In genomic region chr17:81093576-81094223, GRCh38 we compare ENCODE assay signal across 13 cellular contexts. TPM values are rescaled to one million over a fixed set of nuclear protein-coding genes. Genes with fewer than 3 reads are reported as not detected.
DNase-seq lines count a peak whose midpoint lies in the region; ATAC-seq and TF ChIP-seq lines count a peak whose summit lies in the region.
"Had no signal": no experiment of that assay in that cellular context is flagged by ENCODE, and none has a peak within 500 bp of the region (broad histone marks: within the 10 kb centered on the region; RNA-seq: fewer than 3 reads in every experiment).

No MANE protein-coding gene starts in this region.

- no peak overlapping the region for H3K4me3 Mint-ChIP-seq in WTC11
- H3K4me3 Mint-ChIP-seq: memory B cell had no signal

- no peaks in the 10 kb centered on the region for H3K36me3 Mint-ChIP-seq in WTC11
- H3K36me3 Mint-ChIP-seq: memory B cell, T-cell had no signal

- CTCF ChIA-PET in WTC11 (lab: Charles Lee) = interaction anchor here (0.9 to 1.7 kb wide), 6 partner anchors 8 to 137 kb away, joined by 3 to 13 read pairs (median 4); no protein-coding TSS in a partner anchor

- TF ChIP-seq POLR2A in thyroid gland (IDR thresholded peaks at IDR 0.05) = no peak

- intact Hi-C loops in thyroid gland (cut with DNase I) = no loop called here

- no peaks in the 10 kb centered on the region for H3K27me3 Mint-ChIP-seq in WTC11 (ENCODE audit: low read depth)
- H3K27me3 Mint-ChIP-seq: T-cell had no signal

- peaks cover 22% of the 10 kb centered on the region for H3K4me1 Mint-ChIP-seq in WTC11

- H3K9me3 Mint-ChIP-seq in WTC11 = no peaks in the 10 kb centered on the region
- H3K9me3 Mint-ChIP-seq: activated T-helper 2 cell treated with anti-CD3 and anti-CD28 coated beads, Interferon-gamma antibody, Interleukin-2, Interleukin-4, amounts not matched to agents 10 μg/mL and 5 μg/mL and 100 μg/mL, durations not matched to agents 14 hours and 24 hours and 36 hours; memory B cell; stimulated activated effector memory CD8-positive, alpha-beta T cell treated with anti-CD3 and anti-CD28 coated beads, Interleukin-12 subunit alpha, Interleukin-12 subunit beta, amount 100 ng/mL, for 72 hours; T-cell had no signal

- H3K9ac ChIP-seq in HUES64 (ENCODE audit: low read depth, low read length) (0 out of 2 replicates have a peak overlapping the region, but pooled peaks have one; percentile 51), iPS-20b (ENCODE audit: low read depth, low read length) (peak overlapping the region; percentile 50; the same call in 1 of the 2 replicates)

- 77% methylated on average over 21 of the region's 21 CpGs for WGBS in HUES64
- WGBS in thyroid gland, 2 donors = 86 to 90% methylated on average over 12 to 21 of the region's 21 CpGs

- no peaks in the 10 kb centered on the region for H3K9me3 ChIP-seq in HUES64 (ENCODE audit: insufficient read depth, low read depth, low read length)
- H3K9me3 ChIP-seq in iPS-20b (ENCODE audit: insufficient read depth, low read depth, low read length) = no peaks in the 10 kb centered on the region
- H3K9me3 ChIP-seq in thyroid gland = no peaks in the 10 kb centered on the region

- H3K36me3 ChIP-seq in HUES64 (ENCODE audit: insufficient read depth, low read length) = no peaks in the 10 kb centered on the region
- no peaks in the 10 kb centered on the region for H3K36me3 ChIP-seq in iPS-20b (ENCODE audit: insufficient read depth, low read depth, low read length)
- peaks cover 1 to 2% of the 10 kb centered on the region in 2 donors for H3K36me3 ChIP-seq in thyroid gland

- POLR2A ChIA-PET in WTC11 (lab: Charles Lee) = no interaction called here

- ATAC-seq in WTC11 (no peak), HG03571 (IDR thresholded peaks at IDR 0.05; ENCODE audit: unreplicated experiment) (no peak), HG03095 (IDR thresholded peaks at IDR 0.05; ENCODE audit: unreplicated experiment) (no peak)

- H3K4me1 ChIP-seq in HUES64 (ENCODE audit: insufficient read depth, low read length) (peaks cover 39% of the 10 kb centered on the region), iPS-20b (ENCODE audit: insufficient read depth, low read length) (peaks cover 14% of the 10 kb centered on the region; the same call in 1 of the 2 replicates), thyroid gland (peaks cover 31 to 48% of the 10 kb centered on the region in 2 donors)

- peak overlapping the region; percentile 92; the same call in 1 of the 2 replicates for H3K27ac Mint-ChIP-seq in WTC11

- H3K4me3 ChIP-seq in HUES64 (ENCODE audit: low read length) (no peak overlapping the region), iPS-20b (ENCODE audit: low read length) (no peak overlapping the region), thyroid gland (replicated peaks in 1 of 3) (no peak overlapping the region)

- TF ChIP-seq CTCF in WTC11 (IDR thresholded peaks at IDR 0.05) (no peak), thyroid gland (IDR thresholded peaks at IDR 0.05) (no peak)

- H3K27me3 ChIP-seq in HUES64 (ENCODE audit: insufficient read depth, low read length) (no peaks in the 10 kb centered on the region), iPS-20b (ENCODE audit: insufficient read depth, low read length) (no peaks in the 10 kb centered on the region), thyroid gland (no peaks in the 10 kb centered on the region)

- DNase-seq in WTC11 (ENCODE audit: low spot score) (no peak), thyroid gland (no peak), HuH-7 (ENCODE audit: low spot score) (no peak)
- DNase-seq: activated CD4-positive, alpha-beta T cell treated with anti-CD3 and anti-CD28 coated beads, Interleukin-2, amount 50 U/mL, for 4 hours; NCI-H1048; T-cell had no signal

- H3K27ac ChIP-seq in HUES64 (ENCODE audit: low read depth, low read length) = peak overlapping the region; percentile 63
- no peak overlapping the region for H3K27ac ChIP-seq in iPS-20b (ENCODE audit: low read length)
- H3K27ac ChIP-seq in thyroid gland = peak overlapping the region; percentile 85 to 96 (median 95)

TF ChIP-seq in WTC11, 78 proteins besides CTCF, POLR2A, EP300 and RAD21 (continues in another document):
- TF ChIP-seq ATF6 (CRISPR knock-in tag; IDR thresholded peaks at IDR 0.05) (no peak), ERG (CRISPR knock-in tag; IDR thresholded peaks at IDR 0.05) (no peak), PRRX2 (CRISPR knock-in tag; IDR thresholded peaks at IDR 0.05) (no peak), NFATC4 (CRISPR knock-in tag; IDR thresholded peaks at IDR 0.05) (no peak), OVOL2 (CRISPR knock-in tag; IDR thresholded peaks at IDR 0.05; ENCODE audit: borderline replicate concordance) (no peak), FOXJ3 (CRISPR knock-in tag; IDR thresholded peaks at IDR 0.05; ENCODE audit: borderline replicate concordance) (no peak), PRDM15 (CRISPR knock-in tag; IDR thresholded peaks at IDR 0.05) (no peak), GABPB1 (CRISPR knock-in tag; IDR thresholded peaks at IDR 0.05) (no peak), TP53 (CRISPR knock-in tag; IDR thresholded peaks at IDR 0.05) (no peak), ZNF416 (CRISPR knock-in tag; IDR thresholded peaks at IDR 0.05) (no peak), FOXP1 (CRISPR knock-in tag; IDR thresholded peaks at IDR 0.05; ENCODE audit: borderline replicate concordance) (no peak), IRF2 (CRISPR knock-in tag; IDR thresholded peaks at IDR 0.05; ENCODE audit: borderline replicate concordance, low read depth) (no peak), E2F1 (CRISPR knock-in tag; IDR thresholded peaks at IDR 0.05) (no peak), ZNF317 (CRISPR knock-in tag; IDR thresholded peaks at IDR 0.05; ENCODE audit: borderline replicate concordance, low read depth) (no peak), NR3C1 (CRISPR knock-in tag; conservative IDR thresholded peaks at IDR 0.05; ENCODE audit: low read depth) (no peak), ZNF232 (CRISPR knock-in tag; IDR thresholded peaks at IDR 0.05) (no peak)

RNA-seq across cellular contexts. Expression of gene BAIAP2, which starts 58.7 kb away (rescaled TPM):
- polyA plus RNA-seq in HUES64 (2013, experiment 1 of 2) = 14.3 TPM
- 13.9 TPM for polyA plus RNA-seq in HUES64 (2013, experiment 2 of 2)
- total RNA-seq in WTC11 (2021) = 16.9 to 20.7 TPM (median 18.4 TPM) in 3 replicates
- total RNA-seq in thyroid gland = 10 to 100 TPM; 35.8 to 86.8 (median 42.1) TPM
